2 cellular contexts compared by ENCODE assay signal in the genomic region with DNA sequence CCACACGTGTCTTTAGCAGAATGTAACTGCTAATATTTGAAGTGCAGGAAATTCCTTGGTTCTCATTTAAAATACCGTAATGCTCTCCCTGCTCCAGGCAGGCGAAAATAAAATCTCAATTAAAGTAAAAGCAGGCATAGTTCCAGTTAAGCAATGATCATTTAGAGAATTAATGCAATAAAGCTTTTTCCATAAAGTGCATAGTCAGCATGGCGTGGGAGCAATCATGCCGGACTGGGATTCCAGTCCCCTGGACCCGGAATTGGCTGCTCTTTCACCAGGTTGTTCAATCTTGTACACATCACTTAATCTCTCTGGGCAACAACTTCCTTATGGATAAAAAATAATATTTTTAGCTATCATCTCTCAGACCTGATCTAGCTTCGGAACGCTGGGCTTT.
TF ChIP-seq lines count a peak whose summit lies in the region.

No MANE protein-coding gene starts in this region.

TF ChIP-seq in IMR-90, 13 proteins besides CTCF, POLR2A, EP300 and RAD21 (continued from another document):
- TF ChIP-seq, protein P1, sequence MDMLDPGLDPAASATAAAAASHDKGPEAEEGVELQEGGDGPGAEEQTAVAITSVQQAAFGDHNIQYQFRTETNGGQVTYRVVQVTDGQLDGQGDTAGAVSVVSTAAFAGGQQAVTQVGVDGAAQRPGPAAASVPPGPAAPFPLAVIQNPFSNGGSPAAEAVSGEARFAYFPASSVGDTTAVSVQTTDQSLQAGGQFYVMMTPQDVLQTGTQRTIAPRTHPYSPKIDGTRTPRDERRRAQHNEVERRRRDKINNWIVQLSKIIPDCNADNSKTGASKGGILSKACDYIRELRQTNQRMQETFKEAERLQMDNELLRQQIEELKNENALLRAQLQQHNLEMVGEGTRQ (IDR thresholded peaks at IDR 0.05; ENCODE audit: low read depth, low read length) = no peak

TF ChIP-seq in K562, 482 proteins besides CTCF, POLR2A, EP300 and RAD21 (continued from another document):
- TF ChIP-seq MAFG (tag; conservative IDR thresholded peaks at IDR 0.05) = 0 out of 2 replicates have a peak, but pooled peaks have one; percentile 23
- TF ChIP-seq SAFB (IDR thresholded peaks at IDR 0.05; ENCODE audit: borderline replicate concordance, low read depth, low read length) = no peak
- TF ChIP-seq, protein P2, sequence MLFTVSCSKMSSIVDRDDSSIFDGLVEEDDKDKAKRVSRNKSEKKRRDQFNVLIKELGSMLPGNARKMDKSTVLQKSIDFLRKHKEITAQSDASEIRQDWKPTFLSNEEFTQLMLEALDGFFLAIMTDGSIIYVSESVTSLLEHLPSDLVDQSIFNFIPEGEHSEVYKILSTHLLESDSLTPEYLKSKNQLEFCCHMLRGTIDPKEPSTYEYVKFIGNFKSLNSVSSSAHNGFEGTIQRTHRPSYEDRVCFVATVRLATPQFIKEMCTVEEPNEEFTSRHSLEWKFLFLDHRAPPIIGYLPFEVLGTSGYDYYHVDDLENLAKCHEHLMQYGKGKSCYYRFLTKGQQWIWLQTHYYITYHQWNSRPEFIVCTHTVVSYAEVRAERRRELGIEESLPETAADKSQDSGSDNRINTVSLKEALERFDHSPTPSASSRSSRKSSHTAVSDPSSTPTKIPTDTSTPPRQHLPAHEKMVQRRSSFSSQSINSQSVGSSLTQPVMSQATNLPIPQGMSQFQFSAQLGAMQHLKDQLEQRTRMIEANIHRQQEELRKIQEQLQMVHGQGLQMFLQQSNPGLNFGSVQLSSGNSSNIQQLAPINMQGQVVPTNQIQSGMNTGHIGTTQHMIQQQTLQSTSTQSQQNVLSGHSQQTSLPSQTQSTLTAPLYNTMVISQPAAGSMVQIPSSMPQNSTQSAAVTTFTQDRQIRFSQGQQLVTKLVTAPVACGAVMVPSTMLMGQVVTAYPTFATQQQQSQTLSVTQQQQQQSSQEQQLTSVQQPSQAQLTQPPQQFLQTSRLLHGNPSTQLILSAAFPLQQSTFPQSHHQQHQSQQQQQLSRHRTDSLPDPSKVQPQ (CRISPR knock-in tag; IDR thresholded peaks at IDR 0.05; ENCODE audit: borderline replicate concordance) = no peak
- TF ChIP-seq GABPB1 (CRISPR knock-in tag; IDR thresholded peaks at IDR 0.05) = no peak
- peak; percentile 64 for TF ChIP-seq ZNF316 (IDR thresholded peaks at IDR 0.05)
- 0 out of 2 replicates have a peak, but pooled peaks have one; percentile 56 for TF ChIP-seq MAFK (IDR thresholded peaks at IDR 0.05; ENCODE audit: low read length)
- no peak for TF ChIP-seq ZNF644 (tag; IDR thresholded peaks at IDR 0.05; ENCODE audit: low read depth)
- TF ChIP-seq, protein P3, sequence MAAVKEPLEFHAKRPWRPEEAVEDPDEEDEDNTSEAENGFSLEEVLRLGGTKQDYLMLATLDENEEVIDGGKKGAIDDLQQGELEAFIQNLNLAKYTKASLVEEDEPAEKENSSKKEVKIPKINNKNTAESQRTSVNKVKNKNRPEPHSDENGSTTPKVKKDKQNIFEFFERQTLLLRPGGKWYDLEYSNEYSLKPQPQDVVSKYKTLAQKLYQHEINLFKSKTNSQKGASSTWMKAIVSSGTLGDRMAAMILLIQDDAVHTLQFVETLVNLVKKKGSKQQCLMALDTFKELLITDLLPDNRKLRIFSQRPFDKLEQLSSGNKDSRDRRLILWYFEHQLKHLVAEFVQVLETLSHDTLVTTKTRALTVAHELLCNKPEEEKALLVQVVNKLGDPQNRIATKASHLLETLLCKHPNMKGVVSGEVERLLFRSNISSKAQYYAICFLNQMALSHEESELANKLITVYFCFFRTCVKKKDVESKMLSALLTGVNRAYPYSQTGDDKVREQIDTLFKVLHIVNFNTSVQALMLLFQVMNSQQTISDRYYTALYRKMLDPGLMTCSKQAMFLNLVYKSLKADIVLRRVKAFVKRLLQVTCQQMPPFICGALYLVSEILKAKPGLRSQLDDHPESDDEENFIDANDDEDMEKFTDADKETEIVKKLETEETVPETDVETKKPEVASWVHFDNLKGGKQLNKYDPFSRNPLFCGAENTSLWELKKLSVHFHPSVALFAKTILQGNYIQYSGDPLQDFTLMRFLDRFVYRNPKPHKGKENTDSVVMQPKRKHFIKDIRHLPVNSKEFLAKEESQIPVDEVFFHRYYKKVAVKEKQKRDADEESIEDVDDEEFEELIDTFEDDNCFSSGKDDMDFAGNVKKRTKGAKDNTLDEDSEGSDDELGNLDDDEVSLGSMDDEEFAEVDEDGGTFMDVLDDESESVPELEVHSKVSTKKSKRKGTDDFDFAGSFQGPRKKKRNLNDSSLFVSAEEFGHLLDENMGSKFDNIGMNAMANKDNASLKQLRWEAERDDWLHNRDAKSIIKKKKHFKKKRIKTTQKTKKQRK (IDR thresholded peaks at IDR 0.05; ENCODE audit: borderline replicate concordance, low read depth, low read length) = no peak
- TF ChIP-seq PHF21A (IDR thresholded peaks at IDR 0.05; ENCODE audit: borderline replicate concordance, low read depth) = no peak
